In genomic region chr1:120069067-120069919, GRCh38 we compare ENCODE assay signal across 8 cellular contexts. TPM values are rescaled to one million over a fixed set of nuclear protein-coding genes. Genes with fewer than 3 reads are reported as not detected.
DNase-seq lines count a peak whose midpoint lies in the region; ATAC-seq and TF ChIP-seq lines count a peak whose summit lies in the region.
"Not testable (repeated sequence)": the region's sequence is repeated elsewhere in the genome, so short reads cannot be mapped to it uniquely, and the experiment has no call there.

NOTCH2 (minus strand) TSS chr1:120069662; CDS start chr1:120069406, 256 bp downstream.

- H3K27ac ChIP-seq in HUES6 (ENCODE audit: low read depth, low read length), result not testable (repeated sequence)
- peak within 1 kb of the TSS; percentile 84 to 89 for H3K27ac ChIP-seq in prostate gland

- H3K27ac Mint-ChIP-seq in activated CD8-positive, alpha-beta memory T cell treated with anti-CD3 and anti-CD28 coated beads, Interleukin-2, amount 10 ng/mL, durations not matched to agents 7 days and 5 days, result peak within 1 kb of the TSS; percentile 56
- not testable (repeated sequence) for H3K27ac Mint-ChIP-seq in stimulated activated naive CD8-positive, alpha-beta T cell treated with anti-CD3 and anti-CD28 coated beads, Interleukin-15, amount 100 ng/mL, for 72 hours

- TF ChIP-seq CTCF in choroid plexus epithelial cell (conservative IDR thresholded peaks at IDR 0.05; ENCODE audit: low read depth, low read length); prostate gland (IDR thresholded peaks at IDR 0.05): not testable (repeated sequence)

- not testable (repeated sequence) for H3K4me1 ChIP-seq in HUES6 (ENCODE audit: control insufficient read depth, insufficient read depth, low read length); prostate gland (replicated peaks)

- H3K4me3 ChIP-seq in HUES6 (ENCODE audit: low read depth, low read length) (peak within 1 kb of the TSS; percentile 53), choroid plexus epithelial cell (ENCODE audit: low read depth, low read length) (peak within 1 kb of the TSS; percentile 60), iPS-18c (ENCODE audit: insufficient read depth, low read depth, low read length) (peak within 1 kb of the TSS; percentile 43; the same call in 1 of the 2 replicates), prostate gland (peak within 1 kb of the TSS; percentile 57 to 77)

- peak within 1 kb of the TSS; percentile 61 for H3K4me3 Mint-ChIP-seq in activated CD8-positive, alpha-beta memory T cell treated with anti-CD3 and anti-CD28 coated beads, Interleukin-2, amount 10 ng/mL, durations not matched to agents 7 days and 5 days
- H3K4me3 Mint-ChIP-seq in stimulated activated naive CD8-positive, alpha-beta T cell treated with anti-CD3 and anti-CD28 coated beads, Interleukin-15, amount 100 ng/mL, for 72 hours, result peak within 1 kb of the TSS; percentile 54 to 62

- ATAC-seq in activated CD8-positive, alpha-beta memory T cell treated with anti-CD3 and anti-CD28 coated beads, Interleukin-2, amount 10 ng/mL, durations not matched to agents 7 days and 5 days, result peak; percentile 89
- peak; percentile 86 for ATAC-seq in stimulated activated naive CD8-positive, alpha-beta T cell treated with anti-CD3 and anti-CD28 coated beads, Interleukin-15, amount 100 ng/mL, for 72 hours

- peak; percentile 17 for DNase-seq in EL
- peak; percentile 74 for DNase-seq in activated CD8-positive, alpha-beta memory T cell treated with anti-CD3 and anti-CD28 coated beads, Interleukin-2, amount 10 ng/mL, durations not matched to agents 7 days and 5 days
- not testable (repeated sequence) for DNase-seq in choroid plexus epithelial cell (ENCODE audit: low read depth)
- DNase-seq in prostate gland (ENCODE audit: low spot score), result peak; percentile 65
- peak; percentile 78 to 83 for DNase-seq in stimulated activated naive CD8-positive, alpha-beta T cell treated with anti-CD3 and anti-CD28 coated beads, Interleukin-15, amount 100 ng/mL, for 72 hours

- WGBS in prostate gland, result 0% methylated on average over 12 of the region's 95 CpGs

- not testable (repeated sequence) for H3K27me3 ChIP-seq in HUES6 (ENCODE audit: control insufficient read depth, insufficient read depth, low read length); prostate gland (replicated peaks; ENCODE audit: insufficient read depth)

- not testable (repeated sequence) for H3K9me3 Mint-ChIP-seq in activated CD8-positive, alpha-beta memory T cell treated with anti-CD3 and anti-CD28 coated beads, Interleukin-2, amount 10 ng/mL, durations not matched to agents 7 days and 5 days (ENCODE audit: low read depth); stimulated activated naive CD8-positive, alpha-beta T cell treated with anti-CD3 and anti-CD28 coated beads, Interleukin-15, amount 100 ng/mL, for 72 hours

- H3K27me3 Mint-ChIP-seq in activated CD8-positive, alpha-beta memory T cell treated with anti-CD3 and anti-CD28 coated beads, Interleukin-2, amount 10 ng/mL, durations not matched to agents 7 days and 5 days; stimulated activated naive CD8-positive, alpha-beta T cell treated with anti-CD3 and anti-CD28 coated beads, Interleukin-15, amount 100 ng/mL, for 72 hours: not testable (repeated sequence)

- H3K4me1 Mint-ChIP-seq in activated CD8-positive, alpha-beta memory T cell treated with anti-CD3 and anti-CD28 coated beads, Interleukin-2, amount 10 ng/mL, durations not matched to agents 7 days and 5 days; stimulated activated naive CD8-positive, alpha-beta T cell treated with anti-CD3 and anti-CD28 coated beads, Interleukin-15, amount 100 ng/mL, for 72 hours: not testable (repeated sequence)

- not testable (repeated sequence) for H3K36me3 Mint-ChIP-seq in activated CD8-positive, alpha-beta memory T cell treated with anti-CD3 and anti-CD28 coated beads, Interleukin-2, amount 10 ng/mL, durations not matched to agents 7 days and 5 days

- H3K36me3 ChIP-seq in HUES6 (ENCODE audit: control insufficient read depth, insufficient read depth, low read length); prostate gland: not testable (repeated sequence)

- TF ChIP-seq POLR2A in Raji (IDR thresholded peaks at IDR 0.05; ENCODE audit: insufficient read depth, low read depth, low read length) (0 out of 2 replicates have a peak, but pooled peaks have one; percentile 20), prostate gland (IDR thresholded peaks at IDR 0.05) (peak; percentile 40)

- intact Hi-C loops in prostate gland (cut with DNase I), result not testable (repeated sequence)

- not testable (repeated sequence) for H3K9me3 ChIP-seq in HUES6 (ENCODE audit: control insufficient read depth, insufficient read depth, low read depth, low read length); iPS-18c (ENCODE audit: control insufficient read depth, insufficient read depth, low read length); prostate gland

- CTCF ChIA-PET in activated CD8-positive, alpha-beta memory T cell treated with anti-CD3 and anti-CD28 coated beads, Interleukin-2, amount 10 ng/mL, durations not matched to agents 7 days and 5 days (lab: Charles Lee), result not testable (repeated sequence)

- peak within 1 kb of the TSS; percentile 37 for H3K9ac ChIP-seq in HUES6 (ENCODE audit: low read length)

RNA-seq across cellular contexts. Expression of gene NOTCH2, which starts in this region (rescaled TPM):
- 10 to 100 TPM; 90.9 to 95.6 TPM for total RNA-seq in activated CD8-positive, alpha-beta memory T cell treated with anti-CD3 and anti-CD28 coated beads, Interleukin-2, amount 10 ng/mL, durations not matched to agents 7 days and 5 days
- 100 to 1,000 TPM in 1 of 2 donors, 10 to 100 TPM in 1; 77.7 to 231 TPM for total RNA-seq in prostate gland
